Comparison of ENCODE assay signal across 17 cellular contexts in genomic region chr2:68566362-68566761, GRCh38.
DNase-seq lines count a peak whose midpoint lies in the region; ATAC-seq, FAIRE-seq and TF ChIP-seq lines count a peak whose summit lies in the region.
"Had no signal": no experiment of that assay in that cellular context is flagged by ENCODE, and none has a peak within 500 bp of the region (broad histone marks: within the 10 kb centered on the region; RNA-seq: fewer than 3 reads in every experiment).

No MANE protein-coding gene starts in this region.

- H3K9ac ChIP-seq in HCT116 (ENCODE audit: low read length), result no peak overlapping the region
- H3K9ac ChIP-seq: BLaER1, KMS-11 had no signal

- no peak for ATAC-seq in A549
- no peak for ATAC-seq in HCT116
- no peak for ATAC-seq in RWPE2 (ENCODE audit: low read depth)
- ATAC-seq: GM12878 had no signal

- TF ChIP-seq POLR2A in A549 (IDR thresholded peaks at IDR 0.05; ENCODE audit: low read length) (no peak), HCT116 (IDR thresholded peaks at IDR 0.05; ENCODE audit: borderline replicate concordance, extremely low read depth, insufficient read depth, insufficient read length) (no peak)

- H3K27ac ChIP-seq in A549, result no peak overlapping the region
- no peak overlapping the region for H3K27ac ChIP-seq in HCT116 (ENCODE audit: low read depth, low read length)
- peak overlapping the region; percentile 78 for H3K27ac ChIP-seq in RWPE2 (ENCODE audit: poor library complexity, severe bottlenecking)
- H3K27ac ChIP-seq: BLaER1, KMS-11 had no signal

- H3K4me1 Mint-ChIP-seq in mesothelial cell of epicardium, result peaks cover 18% of the 10 kb centered on the region
- H3K4me1 Mint-ChIP-seq: CD4-positive, alpha-beta memory T cell; H9 had no signal

- no peaks in the 10 kb centered on the region for H3K9me3 ChIP-seq in A549
- H3K9me3 ChIP-seq in HCT116 (ENCODE audit: control insufficient read depth in 1 of 2, insufficient read depth in 1 of 2, low read depth in 1 of 2, low read length in 2 of 2), result no peaks in the 10 kb centered on the region
- H3K9me3 ChIP-seq in RWPE2 (ENCODE audit: severe bottlenecking), result no peaks in the 10 kb centered on the region
- H3K9me3 ChIP-seq: BLaER1 had no signal

- TF ChIP-seq EP300 in A549 (IDR thresholded peaks at IDR 0.05), result no peak

- H3K36me3 ChIP-seq in HCT116 (ENCODE audit: control insufficient read depth in 1 of 2, insufficient read depth in 2 of 2, low read length in 2 of 2) (no peaks in the 10 kb centered on the region), RWPE2 (ENCODE audit: low read depth) (no peaks in the 10 kb centered on the region)
- H3K36me3 ChIP-seq: BLaER1 had no signal

- no peaks in the 10 kb centered on the region for H3K36me3 Mint-ChIP-seq in mesothelial cell of epicardium
- H3K36me3 Mint-ChIP-seq: CD14-positive monocyte had no signal

- no peak overlapping the region for H2AFZ ChIP-seq in HCT116 (ENCODE audit: low read depth, low read length, poor library complexity, severe bottlenecking)

- CTCF ChIA-PET in A549 (lab: Yijun Ruan, JAX) (no interaction called here), HCT116 (lab: Charles Lee) (no interaction called here)

- RAD21 ChIA-PET in HCT116 (lab: Charles Lee; ENCODE audit: low non-redundant PET in 1 of 2, low total read pairs in 2 of 2, uncharacterized antibody in 2 of 2, unreplicated experiment in 2 of 2), result no interaction called here

- H3K79me2 ChIP-seq in HCT116 (ENCODE audit: insufficient read depth, low read length), result no peaks in the 10 kb centered on the region

- H3K4me3 ChIP-seq in A549 (no peak overlapping the region), HCT116 (replicated peaks in 1 of 2; ENCODE audit: low read depth in 1 of 2, low read length in 2 of 2) (no peak overlapping the region), RWPE2 (ENCODE audit: severe bottlenecking) (no peak overlapping the region)
- H3K4me3 ChIP-seq: BLaER1, GM12878 had no signal

- no peaks in the 10 kb centered on the region for H3K9me3 Mint-ChIP-seq in mesothelial cell of epicardium

- intact Hi-C loops in HCT116 (cut with micrococcal nuclease), result no loop called here

- H3K27ac Mint-ChIP-seq in mesothelial cell of epicardium, result peak overlapping the region; percentile 79
- H3K27ac Mint-ChIP-seq: CD14-positive monocyte; CD4-positive, alpha-beta memory T cell; H9 had no signal

- POLR2A ChIA-PET in A549 (lab: Yijun Ruan, JAX) (no interaction called here), HCT116 (lab: Charles Lee) (no interaction called here)

- H3K27me3 Mint-ChIP-seq in mesothelial cell of epicardium (ENCODE audit: low read depth), result no peaks in the 10 kb centered on the region
- H3K27me3 Mint-ChIP-seq: CD4-positive, alpha-beta memory T cell had no signal

- H3K4me1 ChIP-seq in A549 (peaks cover 9% of the 10 kb centered on the region; the same call in 2 of the 3 replicates), HCT116 (ENCODE audit: control insufficient read depth in 1 of 2, insufficient read depth in 2 of 2, low read length in 2 of 2) (peaks cover 0 to 5% of the 10 kb centered on the region in 2 experiments; a peak in 1 of 4 replicates), RWPE2 (ENCODE audit: insufficient read depth, poor library complexity, severe bottlenecking) (peaks cover 31% of the 10 kb centered on the region)
- H3K4me1 ChIP-seq: BLaER1 had no signal

- H3K4me3 Mint-ChIP-seq in mesothelial cell of epicardium, result no peak overlapping the region
- H3K4me3 Mint-ChIP-seq: CD14-positive monocyte; CD4-positive, alpha-beta memory T cell; H9 had no signal

- 66% methylated on average over 3 of the region's 3 CpGs for WGBS in A549 (ENCODE audit: missing lambda C conversion rate)

- H3K9me2 ChIP-seq in HCT116 (ENCODE audit: insufficient read depth), result no peaks in the 10 kb centered on the region

- TF ChIP-seq CTCF in A549 (IDR thresholded peaks at IDR 0.05) (no peak), HCT116 (IDR thresholded peaks at IDR 0.05 in 2 of 3, conservative IDR thresholded peaks at IDR 0.05 in 1 of 3; ENCODE audit: borderline replicate concordance in 1 of 3, insufficient read depth in 1 of 3, low read depth in 2 of 3, low read length in 2 of 3) (no peak), RWPE2 (IDR thresholded peaks at IDR 0.05; ENCODE audit: poor library complexity, severe bottlenecking) (no peak), mesothelial cell of epicardium (IDR thresholded peaks at IDR 0.05; ENCODE audit: unreplicated experiment) (no peak)

- TF ChIP-seq RAD21 in A549 (conservative IDR thresholded peaks at IDR 0.05 in 1 of 2, IDR thresholded peaks at IDR 0.05 in 1 of 2) (no peak), HCT116 (IDR thresholded peaks at IDR 0.05; ENCODE audit: low read depth) (no peak)

- peak overlapping the region; percentile 20; the same call in 1 of the 3 replicates for H3K4me2 ChIP-seq in A549
- 0 out of 2 replicates have a peak overlapping the region, but pooled peaks have one; percentile 21 for H3K4me2 ChIP-seq in HCT116 (ENCODE audit: low read length)
- H3K4me2 ChIP-seq: BLaER1, KMS-11 had no signal

- no peak for FAIRE-seq in A549 (lab: Jason Lieb, UNC)
- FAIRE-seq: GM12878, H1, HTR-8/SVneo had no signal

- no TSS peak for BruUV-seq in HCT116 (replicated peaks; lab: Mats Ljungman, UMichigan)

- H3K27me3 ChIP-seq in HCT116 (ENCODE audit: insufficient read depth, low read length) (no peaks in the 10 kb centered on the region), RWPE2 (ENCODE audit: insufficient read depth, poor library complexity, severe bottlenecking) (no peaks in the 10 kb centered on the region)
- H3K27me3 ChIP-seq: BLaER1 had no signal

- H4K20me1 ChIP-seq in HCT116 (ENCODE audit: insufficient read depth), result no peaks in the 10 kb centered on the region
- H4K20me1 ChIP-seq: BLaER1 had no signal

- no peak for DNase-seq in A549 (ENCODE audit: low read depth in 1 of 2, low spot score in 1 of 2)
- DNase-seq in HCT116 (ENCODE audit: low read depth, low spot score), result no peak
- DNase-seq in RWPE2 (ENCODE audit: low spot score), result no peak
- no peak for DNase-seq in mesothelial cell of epicardium (ENCODE audit: low spot score in 2 of 2, unreplicated experiment in 2 of 2)
- DNase-seq in Ammon's horn (ENCODE audit: low spot score), result no peak
- DNase-seq in HK-2 (ENCODE audit: unreplicated experiment), result no peak
- DNase-seq: AML-193; CD4-positive, alpha-beta memory T cell; DMS153; DND-41; H9 had no signal

TF ChIP-seq in A549, 52 proteins besides CTCF, POLR2A, EP300 and RAD21:
- TF ChIP-seq EHF (CRISPR knock-in tag; IDR thresholded peaks at IDR 0.05), result no peak
- no peak for TF ChIP-seq BCL3 (IDR thresholded peaks at IDR 0.05)
- TF ChIP-seq MAFK (IDR thresholded peaks at IDR 0.05; ENCODE audit: partially characterized antibody), result peak; percentile 75
- no peak for TF ChIP-seq KDM5A (IDR thresholded peaks at IDR 0.05)

TF ChIP-seq in HCT116, 20 proteins besides CTCF, POLR2A, EP300 and RAD21 (continues in another document):
- no peak for TF ChIP-seq YY1 (IDR thresholded peaks at IDR 0.05; ENCODE audit: extremely low read depth, insufficient replicate concordance, low read depth, low read length)
- TF ChIP-seq EGR1 (IDR thresholded peaks at IDR 0.05; ENCODE audit: low read depth), result no peak
- no peak for TF ChIP-seq REST (IDR thresholded peaks at IDR 0.05; ENCODE audit: low read depth)
- no peak for TF ChIP-seq SP1 (IDR thresholded peaks at IDR 0.05; ENCODE audit: low read depth)
- TF ChIP-seq TCF7L2 (IDR thresholded peaks at IDR 0.05; ENCODE audit: borderline replicate concordance, extremely low read depth, insufficient read depth, insufficient read length), result no peak
- TF ChIP-seq ZFX (IDR thresholded peaks at IDR 0.05), result no peak
- TF ChIP-seq JUND (IDR thresholded peaks at IDR 0.05), result no peak
- no peak for TF ChIP-seq ELF1 (IDR thresholded peaks at IDR 0.05; ENCODE audit: borderline replicate concordance, low read depth)
- TF ChIP-seq SIN3A (IDR thresholded peaks at IDR 0.05; ENCODE audit: low read depth), result no peak
- TF ChIP-seq ATF3 (IDR thresholded peaks at IDR 0.05), result no peak
- no peak for TF ChIP-seq POLR2AphosphoS5 (IDR thresholded peaks at IDR 0.05; ENCODE audit: low read depth, low read length)
- TF ChIP-seq ZNF274 (IDR thresholded peaks at IDR 0.05; ENCODE audit: low read depth, low read length), result no peak
- TF ChIP-seq FOSL1 (IDR thresholded peaks at IDR 0.05; ENCODE audit: low read depth), result no peak
